8 cellular contexts compared by ENCODE assay signal in genomic region chr19:17125728-17126677, GRCh38. TPM values are rescaled to one million over a fixed set of nuclear protein-coding genes. Genes with fewer than 3 reads are reported as not detected.
A peak's percentile ranks its signal among the peaks of the same experiment; 100 is the strongest.
DNase-seq lines count a peak whose midpoint lies in the region; ATAC-seq, FAIRE-seq and TF ChIP-seq lines count a peak whose summit lies in the region.

No MANE protein-coding gene starts in this region.

- peak overlapping the region; percentile 83 for H4K91ac ChIP-seq in H1 (replicated peaks; ENCODE audit: insufficient read length, low read length)

- TF ChIP-seq CTCF in MM.1S (IDR thresholded peaks at IDR 0.05; ENCODE audit: low read length) = no peak
- TF ChIP-seq CTCF in H1 (IDR thresholded peaks at IDR 0.05; ENCODE audit: control extremely low read depth in 1 of 3, insufficient read depth in 1 of 3, low read depth in 1 of 3, low read length in 3 of 3) = no peak
- no peak for TF ChIP-seq CTCF in neutrophil (IDR thresholded peaks at IDR 0.05)

- peaks cover 2% of the 10 kb centered on the region; the same call in 1 of the 2 replicates for H3K79me1 ChIP-seq in H1 (ENCODE audit: low read depth, low read length)

- no peaks in the 10 kb centered on the region for H3K9me2 ChIP-seq in MM.1S (replicated peaks; ENCODE audit: insufficient read depth, low read length)

- H3K4me1 ChIP-seq in CD4-positive, alpha-beta memory T cell (ENCODE audit: insufficient read depth, low read length) = peaks cover 52% of the 10 kb centered on the region
- H3K4me1 ChIP-seq in MM.1S (ENCODE audit: low read length) (no peaks in the 10 kb centered on the region), H1 (replicated peaks in 1 of 4; ENCODE audit: control insufficient read depth in 3 of 4, insufficient read depth in 4 of 4, low read length in 3 of 4) (peaks cover 0 to 9% (median 5%) of the 10 kb centered on the region in 4 experiments; a peak in 4 of 7 replicates), neutrophil (ENCODE audit: control insufficient read depth in 1 of 2, insufficient read depth in 1 of 2, low read depth in 1 of 2, low read length in 1 of 2) (peaks cover 65 to 66% of the 10 kb centered on the region in 2 experiments)

- H3K36me3 ChIP-seq in CD4-positive, alpha-beta memory T cell (ENCODE audit: insufficient read depth, low read length) = peaks cover 4% of the 10 kb centered on the region
- H3K36me3 ChIP-seq in MM.1S (replicated peaks; ENCODE audit: insufficient read depth, low read length) (no peaks in the 10 kb centered on the region), H1 (ENCODE audit: control insufficient read depth in 2 of 4, insufficient read depth in 4 of 4, low read length in 3 of 4) (no peaks in the 10 kb centered on the region), neutrophil (peaks cover 21% of the 10 kb centered on the region)

- no peak overlapping the region for H3K14ac ChIP-seq in H1 (ENCODE audit: insufficient read length)

- no peak overlapping the region; the same call in 1 of the 2 replicates for H2BK20ac ChIP-seq in H1 (ENCODE audit: low read length)

- H3K27ac Mint-ChIP-seq in CD4-positive, alpha-beta memory T cell = peak overlapping the region; percentile 97 to 99 (median 99)
- H3K27ac Mint-ChIP-seq in activated CD8-positive, alpha-beta T cell treated with anti-CD3 and anti-CD28 coated beads, Interleukin-2, amount 10 ng/mL, durations not matched to agents 7 days and 5 days = peak overlapping the region; percentile 100

- H4K8ac ChIP-seq in H1 (ENCODE audit: extremely low read depth, insufficient read depth, low read length) = no peak overlapping the region

- H2AFZ ChIP-seq in MM.1S (ENCODE audit: low read length) (no peak overlapping the region), H1 (ENCODE audit: low read length) (no peak overlapping the region)

- H3K18ac ChIP-seq in H1 (ENCODE audit: extremely low read depth, low read length) = no peak overlapping the region

- peaks cover 23 to 61% (median 40%) of the 10 kb centered on the region in 4 donors for H3K4me1 Mint-ChIP-seq in CD4-positive, alpha-beta memory T cell
- H3K4me1 Mint-ChIP-seq in activated CD8-positive, alpha-beta T cell treated with anti-CD3 and anti-CD28 coated beads, Interleukin-2, amount 10 ng/mL, durations not matched to agents 7 days and 5 days (ENCODE audit: low read depth) = peaks cover 81% of the 10 kb centered on the region

- H3K9ac ChIP-seq in MM.1S (ENCODE audit: low read length) (peak overlapping the region; percentile 23), H1 (replicated peaks in 1 of 4; ENCODE audit: extremely low read depth in 1 of 4, low read depth in 3 of 4, low read length in 3 of 4) (no peak overlapping the region)

- H3K56ac ChIP-seq in H1 (replicated peaks; ENCODE audit: insufficient read length, low read depth, low read length) = no peak overlapping the region

- no peak for TF ChIP-seq POLR2A in H1 (IDR thresholded peaks at IDR 0.05; ENCODE audit: control extremely low read depth in 1 of 2, low read depth in 2 of 2, low read length in 2 of 2)

- H3K9me3 ChIP-seq in CD4-positive, alpha-beta memory T cell (ENCODE audit: control insufficient read depth in 1 of 2, low read length in 2 of 2) = no peaks in the 10 kb centered on the region
- H3K9me3 ChIP-seq in MM.1S (replicated peaks; ENCODE audit: insufficient read depth, low read length) = no peaks in the 10 kb centered on the region
- no peaks in the 10 kb centered on the region for H3K9me3 ChIP-seq in H1 (ENCODE audit: insufficient read depth in 2 of 2, low read depth in 1 of 2, low read length in 1 of 2)
- H3K9me3 ChIP-seq in neutrophil = no peaks in the 10 kb centered on the region

- no peaks in the 10 kb centered on the region for H3F3A ChIP-seq in MM.1S (ENCODE audit: insufficient read depth, low read length)

- H4K5ac ChIP-seq in H1 (ENCODE audit: insufficient read length, low read depth, low read length) = no peak overlapping the region

- peak; percentile 59 for ATAC-seq in GM21447 (IDR thresholded peaks at IDR 0.05; ENCODE audit: unreplicated experiment)
- ATAC-seq in activated CD8-positive, alpha-beta T cell treated with anti-CD3 and anti-CD28 coated beads, Interleukin-2, amount 10 ng/mL, durations not matched to agents 7 days and 5 days = peak; percentile 95

- H4K20me1 ChIP-seq in MM.1S (ENCODE audit: insufficient read depth, low read length) = no peaks in the 10 kb centered on the region
- peaks cover 0 to 2% of the 10 kb centered on the region in 2 experiments for H4K20me1 ChIP-seq in H1 (replicated peaks in 1 of 2; ENCODE audit: control insufficient read depth in 1 of 2, insufficient read depth in 2 of 2, low read length in 2 of 2)

- DNase-seq in CD4-positive, alpha-beta memory T cell = peak; percentile 82 to 91 (median 87)
- no peak for DNase-seq in MM.1S
- peak; percentile 92 for DNase-seq in activated CD8-positive, alpha-beta T cell treated with anti-CD3 and anti-CD28 coated beads, Interleukin-2, amount 10 ng/mL, durations not matched to agents 7 days and 5 days
- DNase-seq in H1 (ENCODE audit: low read depth in 1 of 2, low spot score in 2 of 2) = no peak
- DNase-seq in NCI-H1092 (lab: John Stamatoyannopoulos, UW) = no peak

- no peaks in the 10 kb centered on the region for H3K23me2 ChIP-seq in H1 (ENCODE audit: low read depth, low read length)

- peak overlapping the region; percentile 79 to 93 (median 91) for H3K4me3 Mint-ChIP-seq in CD4-positive, alpha-beta memory T cell
- H3K4me3 Mint-ChIP-seq in activated CD8-positive, alpha-beta T cell treated with anti-CD3 and anti-CD28 coated beads, Interleukin-2, amount 10 ng/mL, durations not matched to agents 7 days and 5 days = peak overlapping the region; percentile 83

- H2AK5ac ChIP-seq in H1 (ENCODE audit: low read depth, low read length) = no peak overlapping the region; the same call in 1 of the 2 replicates

- H2BK12ac ChIP-seq in H1 (ENCODE audit: low read depth, low read length) = peak overlapping the region; percentile 76; the same call in 1 of the 2 replicates

- WGBS in H1 (ENCODE audit: extremely low coverage in 1 of 2, insufficient coverage in 1 of 2, insufficient read length in 1 of 2, insufficient replicate concordance in 2 of 2, low coverage in 1 of 2, low lambda C conversion rate in 2 of 2, missing lambda C conversion rate in 1 of 2), 2 experiments = 80% methylated on average over 21 of the region's 23 CpGs; no CpG with 5 or more reads in 1 of the 2 experiments

- CTCF ChIA-PET in CD4-positive, alpha-beta memory T cell (lab: Charles Lee; ENCODE audit: partially characterized antibody) = interaction anchor here (1.0 to 3.1 kb wide), 8 partner anchors 36 to 134 kb away, joined by 3 to 12 read pairs (median 4); partner anchors contain the start of gene HAUS8
- CTCF ChIA-PET in activated CD8-positive, alpha-beta T cell treated with anti-CD3 and anti-CD28 coated beads, Interleukin-2, amount 10 ng/mL, durations not matched to agents 7 days and 5 days (lab: Charles Lee) = interaction anchor here (0.8 to 2.3 kb wide), 9 partner anchors 23 to 208 kb away, joined by 3 to 12 read pairs (median 4); partner anchors contain the start of genes ANO8 and MYO9B
- CTCF ChIA-PET in H1 (lab: Charles Lee; ENCODE audit: partially characterized antibody) = interaction anchor here (1.9 kb wide), 1 partner anchor 16 kb away, joined by 6 read pairs; no protein-coding TSS in a partner anchor

- intact Hi-C loops in CD4-positive, alpha-beta memory T cell (cut with micrococcal nuclease) = loop anchor here (1.0 to 2.0 kb wide), 2 partner anchors 51 to 59 kb away; partner anchors contain the start of genes HAUS8 and MYO9B

- H3K36me3 Mint-ChIP-seq in CD4-positive, alpha-beta memory T cell = peaks cover 13 to 18% of the 10 kb centered on the region in 2 donors
- peaks cover 55% of the 10 kb centered on the region for H3K36me3 Mint-ChIP-seq in activated CD8-positive, alpha-beta T cell treated with anti-CD3 and anti-CD28 coated beads, Interleukin-2, amount 10 ng/mL, durations not matched to agents 7 days and 5 days (ENCODE audit: low read depth)

- no peak overlapping the region for H3K23ac ChIP-seq in H1 (ENCODE audit: insufficient read length)

- H3K4ac ChIP-seq in H1 (replicated peaks; ENCODE audit: insufficient read length, low read depth, low read length) = no peak overlapping the region

- no peak overlapping the region for H2BK120ac ChIP-seq in H1 (replicated peaks; ENCODE audit: low read depth, low read length)

- peak overlapping the region; percentile 51 to 73 for H3K4me3 ChIP-seq in CD4-positive, alpha-beta memory T cell (ENCODE audit: low read length in 2 of 2)
- H3K4me3 ChIP-seq in MM.1S (ENCODE audit: low read length) = 0 out of 2 replicates have a peak overlapping the region, but pooled peaks have one; percentile 7
- no peak overlapping the region for H3K4me3 ChIP-seq in H1 (ENCODE audit: extremely low read depth in 1 of 4, insufficient read depth in 2 of 4, low read depth in 3 of 4, low read length in 4 of 4)
- peak overlapping the region; percentile 55 to 56 for H3K4me3 ChIP-seq in neutrophil (ENCODE audit: low read depth in 1 of 2, low read length in 1 of 2)

- TF ChIP-seq EP300 in H1 (IDR thresholded peaks at IDR 0.05; ENCODE audit: borderline replicate concordance in 1 of 2, low read depth in 2 of 2, low read length in 2 of 2) = no peak

- FAIRE-seq in H1 (lab: Jason Lieb, UNC) = no peak

- TF ChIP-seq RAD21 in H1 (IDR thresholded peaks at IDR 0.05 in 1 of 2, conservative IDR thresholded peaks at IDR 0.05 in 1 of 2; ENCODE audit: low read depth in 2 of 2, low read length in 2 of 2) = no peak

- peak overlapping the region; percentile 40 for H2BK5ac ChIP-seq in H1 (ENCODE audit: low read depth, low read length)

- H3K4me2 ChIP-seq in MM.1S (ENCODE audit: low read depth, low read length) (peak overlapping the region; percentile 35), H1 (ENCODE audit: insufficient read depth in 1 of 2, low read depth in 2 of 2, low read length in 2 of 2) (no peak overlapping the region)

- no peaks in the 10 kb centered on the region for H3K27me3 Mint-ChIP-seq in CD4-positive, alpha-beta memory T cell
- H3K27me3 Mint-ChIP-seq in activated CD8-positive, alpha-beta T cell treated with anti-CD3 and anti-CD28 coated beads, Interleukin-2, amount 10 ng/mL, durations not matched to agents 7 days and 5 days (ENCODE audit: low read depth) = no peaks in the 10 kb centered on the region

- POLR2A ChIA-PET in CD4-positive, alpha-beta memory T cell (lab: Charles Lee; ENCODE audit: partially characterized antibody) = interaction anchor here (0.7 to 3.5 kb wide), 28 partner anchors 10 to 876 kb away, joined by 3 to 84 read pairs (median 4); partner anchors contain the start of genes ANO8, BABAM1, DDA1 and HAUS8
- POLR2A ChIA-PET in activated CD8-positive, alpha-beta T cell treated with anti-CD3 and anti-CD28 coated beads, Interleukin-2, amount 10 ng/mL, durations not matched to agents 7 days and 5 days (lab: Charles Lee) = interaction anchor here (0.6 to 2.4 kb wide), 15 partner anchors 11 to 318 kb away, joined by 3 to 33 read pairs (median 4); partner anchors contain the start of genes HAUS8, MYO9B and USE1
- POLR2A ChIA-PET in H1 (lab: Charles Lee; ENCODE audit: partially characterized antibody) = interaction anchor here (1.4 kb wide), 1 partner anchor 10 kb away, joined by 4 read pairs; no protein-coding TSS in a partner anchor

- no peak overlapping the region for H2BK15ac ChIP-seq in H1 (ENCODE audit: low read length)

- peaks cover 0 to 2% (median 0%) of the 10 kb centered on the region in 8 donors for H3K9me3 Mint-ChIP-seq in CD4-positive, alpha-beta memory T cell
- H3K9me3 Mint-ChIP-seq in activated CD8-positive, alpha-beta T cell treated with anti-CD3 and anti-CD28 coated beads, Interleukin-2, amount 10 ng/mL, durations not matched to agents 7 days and 5 days (ENCODE audit: insufficient read depth) = no peaks in the 10 kb centered on the region

- H3K27me3 ChIP-seq in CD4-positive, alpha-beta memory T cell (ENCODE audit: insufficient read depth, low read length) = no peaks in the 10 kb centered on the region
- no peaks in the 10 kb centered on the region for H3K27me3 ChIP-seq in MM.1S (replicated peaks; ENCODE audit: insufficient read depth, low read length)
- H3K27me3 ChIP-seq in H1 (replicated peaks in 1 of 4; ENCODE audit: control insufficient read depth in 3 of 4, extremely low read depth in 1 of 4, insufficient read depth in 3 of 4, low read length in 3 of 4) = no peaks in the 10 kb centered on the region
- H3K27me3 ChIP-seq in neutrophil = no peaks in the 10 kb centered on the region

- H3K27ac ChIP-seq in CD4-positive, alpha-beta memory T cell (ENCODE audit: low read depth, low read length) = peak overlapping the region; percentile 76
- H3K27ac ChIP-seq in MM.1S (ENCODE audit: low read length) = peak overlapping the region; percentile 75
- no peak overlapping the region for H3K27ac ChIP-seq in H1 (ENCODE audit: low read depth, low read length)
- peak overlapping the region; percentile 97 for H3K27ac ChIP-seq in neutrophil
- peak overlapping the region; percentile 79 for H3K27ac ChIP-seq in temporal lobe (ENCODE audit: low read depth, low read length)

- H3K79me2 ChIP-seq in MM.1S (ENCODE audit: low read length) (no peaks in the 10 kb centered on the region; the same call in 1 of the 2 replicates), H1 (ENCODE audit: control insufficient read depth in 1 of 2, insufficient read depth in 2 of 2, low read length in 2 of 2) (no peaks in the 10 kb centered on the region)

RNA-seq across cellular contexts. Expression of gene MYO9B, which starts 50.4 kb away (rescaled TPM):
- 100 to 1,000 TPM; 176 to 181 TPM for total RNA-seq in CD4-positive, alpha-beta memory T cell
- 10 to 100 TPM in 1 of 2 donors, 1 to 10 TPM in 1; 1.3 to 25.8 TPM for polyA plus RNA-seq in CD4-positive, alpha-beta memory T cell
- total RNA-seq in activated CD8-positive, alpha-beta T cell treated with anti-CD3 and anti-CD28 coated beads, Interleukin-2, amount 10 ng/mL, durations not matched to agents 7 days and 5 days = 100 to 1,000 TPM; 276 to 280 TPM
- total RNA-seq in H1 (2021; fragmentation: NEBNext Ultra II Directional; extraction: Animal tissue kit (Norgen Biotek cat#: 25700)) = 76.8 and 77.1 TPM in 2 replicates
- polyA plus RNA-seq in H1 (2011; rRNA removed) = 27.6 and 40.0 TPM in 2 replicates
- 26.7 TPM for polyA plus RNA-seq in H1 (2011; cell fraction: cytosol; rRNA removed)
- 102 TPM for polyA plus RNA-seq in H1 (2011; cell fraction: nucleus; rRNA removed)
- polyA plus RNA-seq in H1 (2012, experiment 1 of 2) = 43.2 to 61.2 TPM (median 54.2 TPM) in 4 replicates
- polyA plus RNA-seq in H1 (2012, experiment 2 of 2) = 37.9 TPM
- 33.9 TPM for polyA plus RNA-seq in H1 (2013, experiment 1 of 2)
- polyA plus RNA-seq in H1 (2013, experiment 2 of 2) = 30.2 TPM
- 51.3 and 52.3 TPM in 2 replicates for polyA minus RNA-seq in H1 (2011; rRNA and poly(A)+ RNA removed)
- polyA minus RNA-seq in H1 (2011; cell fraction: cytosol; rRNA and poly(A)+ RNA removed) = 53.7 TPM
- 45.4 TPM for polyA minus RNA-seq in H1 (2011; cell fraction: nucleus; rRNA and poly(A)+ RNA removed)
- 20.9 TPM for total RNA-seq in temporal lobe

RNA-seq across cellular contexts. Expression of gene HAUS8, which starts 50.8 kb away (rescaled TPM):
- 10 to 100 TPM; 20.0 to 20.9 TPM for total RNA-seq in CD4-positive, alpha-beta memory T cell
- polyA plus RNA-seq in CD4-positive, alpha-beta memory T cell = 10 to 100 TPM in 1 of 2 donors, 1 to 10 TPM in 1; 5.7 to 11.2 TPM
- 10 to 100 TPM; 66.0 to 66.7 TPM for total RNA-seq in activated CD8-positive, alpha-beta T cell treated with anti-CD3 and anti-CD28 coated beads, Interleukin-2, amount 10 ng/mL, durations not matched to agents 7 days and 5 days
- 23.2 and 23.5 TPM in 2 replicates for total RNA-seq in H1 (2021; fragmentation: NEBNext Ultra II Directional; extraction: Animal tissue kit (Norgen Biotek cat#: 25700))
- polyA plus RNA-seq in H1 (2011; rRNA removed) = 18.4 and 18.9 TPM in 2 replicates
- 20.5 TPM for polyA plus RNA-seq in H1 (2011; cell fraction: cytosol; rRNA removed)
- polyA plus RNA-seq in H1 (2011; cell fraction: nucleus; rRNA removed) = 27.7 TPM
- polyA plus RNA-seq in H1 (2012, experiment 1 of 2) = 19.8 to 25.4 TPM (median 24.1 TPM) in 4 replicates
- polyA plus RNA-seq in H1 (2012, experiment 2 of 2) = 10.9 TPM
- polyA plus RNA-seq in H1 (2013, experiment 1 of 2) = 23.0 TPM
- 24.3 TPM for polyA plus RNA-seq in H1 (2013, experiment 2 of 2)
- polyA minus RNA-seq in H1 (2011; rRNA and poly(A)+ RNA removed) = 9.2 and 17.3 TPM in 2 replicates
- 8.3 TPM for polyA minus RNA-seq in H1 (2011; cell fraction: cytosol; rRNA and poly(A)+ RNA removed)
- polyA minus RNA-seq in H1 (2011; cell fraction: nucleus; rRNA and poly(A)+ RNA removed) = 11.8 TPM
- 2.7 TPM for total RNA-seq in temporal lobe

Comparison
In these comparisons a context has a peak if more than half of its experiments do, and no peak if none do; other contexts are left out.
1. DNase-seq: peak in CD4-positive, alpha-beta memory T cell (5 of 5) and activated CD8-positive, alpha-beta T cell treated with anti-CD3 and anti-CD28 coated beads, Interleukin-2, amount 10 ng/mL, durations not matched to agents 7 days and 5 days (single experiment); none in MM.1S (single experiment), H1 (0 of 2) and NCI-H1092 (single experiment).
2. H3K4me3 ChIP-seq: peak in CD4-positive, alpha-beta memory T cell (2 of 2), MM.1S (single experiment) and neutrophil (2 of 2); none in H1 (0 of 4).